19 cellular contexts compared by ENCODE assay signal in the genomic region with DNA sequence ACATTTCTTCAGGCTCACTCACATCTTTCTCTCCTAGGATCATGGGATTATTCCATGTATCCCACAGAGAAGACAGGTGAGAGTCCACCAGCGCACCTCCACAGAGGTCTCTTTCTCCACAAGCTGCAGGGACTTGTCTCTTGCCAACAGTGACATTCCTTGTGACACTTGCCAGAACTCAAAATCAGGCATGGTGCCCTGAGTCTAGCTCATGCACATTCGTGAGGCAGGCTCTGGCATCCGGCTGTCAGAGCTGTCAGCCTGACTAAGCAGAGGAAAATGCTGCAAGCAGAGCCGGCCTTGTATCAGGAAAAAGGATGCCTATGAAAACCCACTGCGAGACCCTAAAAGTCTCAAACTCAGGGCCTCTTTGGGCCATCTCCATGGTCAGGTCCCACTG. TPM values are rescaled to one million over a fixed set of nuclear protein-coding genes. Genes with fewer than 3 reads are reported as not detected.
DNase-seq lines count a peak whose midpoint lies in the region; ATAC-seq and TF ChIP-seq lines count a peak whose summit lies in the region.
"Had no signal": no experiment of that assay in that cellular context is flagged by ENCODE, and none has a peak within 500 bp of the region (broad histone marks: within the 10 kb centered on the region; RNA-seq: fewer than 3 reads in every experiment).

No MANE protein-coding gene starts in this region.

- no peaks in the 10 kb centered on the region for H3K9me3 Mint-ChIP-seq in stimulated activated naive CD8-positive, alpha-beta T cell treated with anti-CD3 and anti-CD28 coated beads, Interleukin-15, amount 100 ng/mL, for 72 hours
- H3K9me3 Mint-ChIP-seq in nephron progenitor cell = no peaks in the 10 kb centered on the region
- H3K9me3 Mint-ChIP-seq: IgD-negative memory B cell had no signal

- intact Hi-C loops in Right ventricle myocardium inferior (cut with DNase I) = no loop called here
- intact Hi-C loops in left ventricle myocardium superior (cut with micrococcal nuclease) = no loop called here
- intact Hi-C loops in prostate gland (cut with DNase I) = no loop called here

- H3K36me3 Mint-ChIP-seq in nephron progenitor cell (ENCODE audit: low read depth) = no peaks in the 10 kb centered on the region
- H3K36me3 Mint-ChIP-seq: IgD-negative memory B cell had no signal

- H3K4me1 ChIP-seq in right atrium auricular region = no peaks in the 10 kb centered on the region
- H3K4me1 ChIP-seq in prostate gland (replicated peaks) = no peaks in the 10 kb centered on the region
- H3K4me1 ChIP-seq: BLaER1 treated with 17β-estradiol and CSF1 and Interleukin-3, amounts not matched to agents 10 nM and 100 nM; Caco-2 had no signal

- no peak for DNase-seq in Right ventricle myocardium inferior (ENCODE audit: missing footprints)
- no peak for DNase-seq in right atrium auricular region (ENCODE audit: low spot score)
- DNase-seq in cerebellar cortex (ENCODE audit: low spot score) = peak; percentile 64
- peak; percentile 55 for DNase-seq in left ventricle myocardium superior
- peak; percentile 4 for DNase-seq in prostate gland (ENCODE audit: low spot score)
- DNase-seq in stimulated activated naive CD8-positive, alpha-beta T cell treated with anti-CD3 and anti-CD28 coated beads, Interleukin-15, amount 100 ng/mL, for 72 hours = no peak
- no peak for DNase-seq in 8988T
- no peak for DNase-seq in nephron progenitor cell
- DNase-seq: Caco-2, GDM1, H7 had no signal

- TF ChIP-seq POLR2A in prostate gland (IDR thresholded peaks at IDR 0.05) = no peak

- H3K36me3 ChIP-seq in right atrium auricular region (no peaks in the 10 kb centered on the region), prostate gland (no peaks in the 10 kb centered on the region)
- H3K36me3 ChIP-seq: BLaER1 treated with 17β-estradiol and CSF1 and Interleukin-3, amounts not matched to agents 10 nM and 100 nM had no signal

- no peak overlapping the region for H3K27ac Mint-ChIP-seq in stimulated activated naive CD8-positive, alpha-beta T cell treated with anti-CD3 and anti-CD28 coated beads, Interleukin-15, amount 100 ng/mL, for 72 hours
- no peak overlapping the region for H3K27ac Mint-ChIP-seq in nephron progenitor cell
- H3K27ac Mint-ChIP-seq: B cell, GM23338, IgD-negative memory B cell had no signal

- no peak overlapping the region for H3K27ac ChIP-seq in right atrium auricular region
- H3K27ac ChIP-seq in prostate gland = no peak overlapping the region
- H3K27ac ChIP-seq: 22Rv1; BLaER1 treated with 17β-estradiol and CSF1 and Interleukin-3, amounts not matched to agents 10 nM and 100 nM had no signal

- TF ChIP-seq CTCF in right atrium auricular region (IDR thresholded peaks at IDR 0.05) (no peak), prostate gland (IDR thresholded peaks at IDR 0.05) (no peak), nephron progenitor cell (IDR thresholded peaks at IDR 0.05) (no peak)

- ATAC-seq in Right ventricle myocardium inferior (peak; percentile 52), left ventricle myocardium superior (peak; percentile 68)
- no peak for ATAC-seq in stimulated activated naive CD8-positive, alpha-beta T cell treated with anti-CD3 and anti-CD28 coated beads, Interleukin-15, amount 100 ng/mL, for 72 hours
- ATAC-seq: GM23338, HCT116, HepG2 had no signal

- H3K4me3 ChIP-seq in right atrium auricular region (no peak overlapping the region), prostate gland (no peak overlapping the region)
- H3K4me3 ChIP-seq: BLaER1 treated with 17β-estradiol and CSF1 and Interleukin-3, amounts not matched to agents 10 nM and 100 nM; GM23338 had no signal

- H3K4me1 Mint-ChIP-seq in stimulated activated naive CD8-positive, alpha-beta T cell treated with anti-CD3 and anti-CD28 coated beads, Interleukin-15, amount 100 ng/mL, for 72 hours = no peaks in the 10 kb centered on the region
- no peaks in the 10 kb centered on the region for H3K4me1 Mint-ChIP-seq in nephron progenitor cell
- H3K4me1 Mint-ChIP-seq: B cell, GM23338, IgD-negative memory B cell had no signal

- 39% methylated on average over 2 of the region's 5 CpGs for WGBS in prostate gland

- H3K27me3 ChIP-seq in right atrium auricular region (no peaks in the 10 kb centered on the region), prostate gland (replicated peaks; ENCODE audit: insufficient read depth) (no peaks in the 10 kb centered on the region)
- H3K27me3 ChIP-seq: BLaER1 treated with 17β-estradiol and CSF1 and Interleukin-3, amounts not matched to agents 10 nM and 100 nM had no signal

- no peaks in the 10 kb centered on the region for H3K27me3 Mint-ChIP-seq in stimulated activated naive CD8-positive, alpha-beta T cell treated with anti-CD3 and anti-CD28 coated beads, Interleukin-15, amount 100 ng/mL, for 72 hours
- no peaks in the 10 kb centered on the region for H3K27me3 Mint-ChIP-seq in nephron progenitor cell (ENCODE audit: low read depth, poor library complexity)
- H3K27me3 Mint-ChIP-seq: B cell, IgD-negative memory B cell had no signal

- H3K9me3 ChIP-seq in right atrium auricular region (no peaks in the 10 kb centered on the region), prostate gland (no peaks in the 10 kb centered on the region)
- H3K9me3 ChIP-seq: BLaER1 treated with 17β-estradiol and CSF1 and Interleukin-3, amounts not matched to agents 10 nM and 100 nM; Caco-2 had no signal

- H3K4me3 Mint-ChIP-seq in stimulated activated naive CD8-positive, alpha-beta T cell treated with anti-CD3 and anti-CD28 coated beads, Interleukin-15, amount 100 ng/mL, for 72 hours = no peak overlapping the region
- no peak overlapping the region for H3K4me3 Mint-ChIP-seq in nephron progenitor cell
- H3K4me3 Mint-ChIP-seq: B cell, GM23338, IgD-negative memory B cell had no signal

RNA-seq across cellular contexts. Expression of gene RBMY1D, which starts 54.8 kb away (rescaled TPM):
- total RNA-seq in Right ventricle myocardium inferior (not detected), right atrium auricular region (not detected), left ventricle myocardium superior (not detected), prostate gland (not detected)
- total RNA-seq: A673, B cell, Caco-2, GM23338, H7, HepG2 had no signal

Comparison
In these comparisons a context has a peak if more than half of its experiments do, and no peak if none do; other contexts are left out.
1. DNase-seq: peak in cerebellar cortex (single experiment), left ventricle myocardium superior (single experiment) and prostate gland (single experiment); none in Right ventricle myocardium inferior (single experiment), right atrium auricular region (single experiment), stimulated activated naive CD8-positive, alpha-beta T cell treated with anti-CD3 and anti-CD28 coated beads, Interleukin-15, amount 100 ng/mL, for 72 hours (0 of 2), 8988T (single experiment) and nephron progenitor cell (single experiment).